12 cellular contexts compared by ENCODE assay signal in the genomic region with DNA sequence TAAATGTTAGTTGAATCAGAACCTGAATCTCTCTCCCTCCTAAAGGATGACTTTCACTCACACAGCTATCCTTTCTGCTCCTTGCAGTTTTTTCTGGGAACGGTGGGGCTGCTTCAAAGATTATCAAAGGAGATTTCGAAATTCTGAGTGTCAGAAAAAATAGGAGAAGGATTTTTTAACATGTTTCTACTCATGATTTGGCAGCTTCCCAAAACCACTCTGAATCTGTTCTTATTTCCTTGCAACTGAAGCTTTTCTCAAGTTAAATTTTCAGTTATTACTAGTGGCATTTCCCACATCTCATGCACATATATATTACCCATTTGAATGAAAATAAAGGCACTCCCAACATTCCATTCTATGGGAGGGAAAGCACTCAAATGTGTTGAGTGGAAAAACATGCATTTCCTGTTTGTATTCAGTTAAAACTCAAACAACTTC.
A peak's percentile ranks its signal among the peaks of the same experiment; 100 is the strongest.
DNase-seq lines count a peak whose midpoint lies in the region; ATAC-seq lines count a peak whose summit lies in the region.
"Had no signal": no experiment of that assay in that cellular context is flagged by ENCODE, and none has a peak within 500 bp of the region (broad histone marks: within the 10 kb centered on the region; RNA-seq: fewer than 3 reads in every experiment).

No MANE protein-coding gene starts in this region.

- no peak overlapping the region for H3K4me3 ChIP-seq in GM23248
- H3K4me3 ChIP-seq in mesendoderm (ENCODE audit: low read length) = no peak overlapping the region
- H3K4me3 ChIP-seq: BLaER1, MG63 had no signal

- no peaks in the 10 kb centered on the region for H3K79me1 ChIP-seq in mesendoderm (ENCODE audit: low read length)

- no peak overlapping the region for H3K27ac Mint-ChIP-seq in effector memory CD8-positive, alpha-beta T cell

- no peak overlapping the region for H2AK5ac ChIP-seq in mesendoderm (ENCODE audit: low read length)

- H3K9ac ChIP-seq in GM23248 (no peak overlapping the region), mesendoderm (ENCODE audit: low read length) (no peak overlapping the region)
- H3K9ac ChIP-seq: BLaER1 had no signal

- H3K56ac ChIP-seq in mesendoderm (ENCODE audit: low read length) = no peak overlapping the region

- H2BK120ac ChIP-seq in mesendoderm (ENCODE audit: low read depth, low read length) = no peak overlapping the region

- in situ Hi-C loops in GM23248 (cut with MboI) = no loop called here

- H3K36me3 ChIP-seq in GM23248 (ENCODE audit: low read depth) (no peaks in the 10 kb centered on the region), mesendoderm (ENCODE audit: control insufficient read depth, insufficient read depth, low read length) (no peaks in the 10 kb centered on the region)
- H3K36me3 ChIP-seq: BLaER1, MG63 had no signal

- no peaks in the 10 kb centered on the region for H3K9me2 ChIP-seq in GM23248 (ENCODE audit: insufficient read depth)

- no peaks in the 10 kb centered on the region for H4K20me1 ChIP-seq in GM23248 (ENCODE audit: insufficient read depth)
- H4K20me1 ChIP-seq: BLaER1 had no signal

- no peak overlapping the region for H2BK5ac ChIP-seq in mesendoderm (ENCODE audit: low read length)

- no peak for ATAC-seq in effector memory CD8-positive, alpha-beta T cell (replicated peaks)
- ATAC-seq in GM18858 (IDR thresholded peaks at IDR 0.05; ENCODE audit: unreplicated experiment) = no peak
- no peak for ATAC-seq in left ventricle myocardium superior

- no peaks in the 10 kb centered on the region for H3K9me3 Mint-ChIP-seq in effector memory CD8-positive, alpha-beta T cell

- peak overlapping the region; percentile 21; the same call in 1 of the 2 replicates for H2AFZ ChIP-seq in GM23248

- no peak overlapping the region for H2BK15ac ChIP-seq in mesendoderm (replicated peaks; ENCODE audit: low read depth)

- 0 out of 2 replicates have a peak, but pooled peaks cover 4% of the 10 kb centered on the region for H3F3A ChIP-seq in GM23248 (ENCODE audit: insufficient read depth)

- 9 to 11% methylated on average over 2 of the region's 2 CpGs for WGBS in GM23248 (ENCODE audit: low coverage in 1 of 2, low lambda C conversion rate in 2 of 2, missing lambda C conversion rate in 2 of 2), 2 experiments
- no CpG with 5 or more reads among the region's 2 CpGs for WGBS in mesendoderm (ENCODE audit: extremely low coverage, insufficient coverage, low lambda C conversion rate)

- peak overlapping the region; percentile 51 for H3K18ac ChIP-seq in mesendoderm (ENCODE audit: low read length)

- H3K4me1 ChIP-seq in GM23248 (ENCODE audit: insufficient read depth) (0 out of 2 replicates have a peak, but pooled peaks cover 5% of the 10 kb centered on the region), mesendoderm (ENCODE audit: control insufficient read depth, low read depth, low read length) (peaks cover 4% of the 10 kb centered on the region)
- H3K4me1 ChIP-seq: BLaER1 had no signal

- peaks cover 0 to 15% of the 10 kb centered on the region in 2 donors for H3K27me3 Mint-ChIP-seq in effector memory CD8-positive, alpha-beta T cell

- H3K27ac ChIP-seq in GM23248 (no peak overlapping the region), epithelial cell of prostate (peak overlapping the region; percentile 43), mesendoderm (ENCODE audit: low read depth, low read length) (no peak overlapping the region)
- H3K27ac ChIP-seq: BLaER1 had no signal

- no peak overlapping the region for H3K4me2 ChIP-seq in GM23248 (ENCODE audit: unreplicated experiment)
- H3K4me2 ChIP-seq in mesendoderm (ENCODE audit: low read length) = no peak overlapping the region
- H3K4me2 ChIP-seq: BLaER1 had no signal

- H3K4me3 Mint-ChIP-seq in effector memory CD8-positive, alpha-beta T cell = no peak overlapping the region

- H3K23ac ChIP-seq in mesendoderm (ENCODE audit: low read length) = no peak overlapping the region

- no peaks in the 10 kb centered on the region for H3K4me1 Mint-ChIP-seq in effector memory CD8-positive, alpha-beta T cell (ENCODE audit: low read depth in 2 of 2)

- no peaks in the 10 kb centered on the region for H3K36me3 Mint-ChIP-seq in effector memory CD8-positive, alpha-beta T cell (ENCODE audit: insufficient read depth)

- H4K5ac ChIP-seq in mesendoderm (ENCODE audit: low read length) = no peak overlapping the region

- H3K27me3 ChIP-seq in GM23248 (replicated peaks; ENCODE audit: insufficient read depth) (no peaks in the 10 kb centered on the region), mesendoderm (ENCODE audit: insufficient read depth, low read length, poor library complexity) (no peaks in the 10 kb centered on the region)
- H3K27me3 ChIP-seq: BLaER1, MG63 had no signal

- H3K79me2 ChIP-seq in GM23248 (ENCODE audit: insufficient read depth) (no peaks in the 10 kb centered on the region), mesendoderm (ENCODE audit: control insufficient read depth, insufficient read depth, low read length) (no peaks in the 10 kb centered on the region)

- intact Hi-C loops in left ventricle myocardium superior (cut with micrococcal nuclease) = no loop called here

- H4K8ac ChIP-seq in mesendoderm (ENCODE audit: low read depth, low read length) = no peak overlapping the region

- DNase-seq in GM23248 (peak; percentile 71), OCI-M1 (lab: John Stamatoyannopoulos, UW) (peak; percentile 46), epithelial cell of prostate (ENCODE audit: low read depth, low spot score) (no peak), mesendoderm (peak; percentile 57), T1000 (lab: John Stamatoyannopoulos, UW) (no peak), left ventricle myocardium superior (no peak)
- no peak for DNase-seq in effector memory CD8-positive, alpha-beta T cell
- DNase-seq: activated naive CD4-positive, alpha-beta T cell treated with anti-CD3 and anti-CD28 coated beads, Interleukin-2, amount 50 U/mL, for 16 hours; MG63; NCI-H345 had no signal

- no peaks in the 10 kb centered on the region for H3K9me3 ChIP-seq in GM23248 (ENCODE audit: low read depth)
- H3K9me3 ChIP-seq: BLaER1, MG63 had no signal

- no peak overlapping the region for H3K4ac ChIP-seq in mesendoderm (ENCODE audit: low read depth, low read length)

Comparison
In these comparisons a context has a peak if more than half of its experiments do, and no peak if none do; other contexts are left out.
1. DNase-seq: peak in GM23248 (single experiment), OCI-M1 (single experiment) and mesendoderm (single experiment); none in epithelial cell of prostate (single experiment), effector memory CD8-positive, alpha-beta T cell (0 of 3), T1000 (single experiment) and left ventricle myocardium superior (single experiment).